In genomic region chr1:36814774-36815173, GRCh38 we compare ENCODE assay signal across 26 cellular contexts.
DNase-seq lines count a peak whose midpoint lies in the region; ATAC-seq, FAIRE-seq and TF ChIP-seq lines count a peak whose summit lies in the region.
"Had no signal": no experiment of that assay in that cellular context is flagged by ENCODE, and none has a peak within 500 bp of the region (broad histone marks: within the 10 kb centered on the region; RNA-seq: fewer than 3 reads in every experiment).

No MANE protein-coding gene starts in this region.

- H3K4me1 ChIP-seq in endothelial cell of umbilical vein (ENCODE audit: control insufficient read depth, extremely low read depth, insufficient read depth, low read length) = no peaks in the 10 kb centered on the region
- H3K4me1 ChIP-seq in neural progenitor cell = no peaks in the 10 kb centered on the region
- H3K4me1 ChIP-seq: A549; BE2C; BLaER1 treated with 17β-estradiol and CSF1 and Interleukin-3, amounts not matched to agents 10 nM and 100 nM had no signal

- TF ChIP-seq CTCF in chondrocyte (IDR thresholded peaks at IDR 0.05) (no peak), endothelial cell of umbilical vein (IDR thresholded peaks at IDR 0.05; ENCODE audit: extremely low read depth in 1 of 2, insufficient read depth in 1 of 2, low read depth in 1 of 2, low read length in 2 of 2) (no peak), neural progenitor cell (IDR thresholded peaks at IDR 0.05) (no peak)

- H3K9me1 ChIP-seq in endothelial cell of umbilical vein (replicated peaks; ENCODE audit: control insufficient read depth, extremely low read depth, insufficient read depth, low read length) = no peaks in the 10 kb centered on the region

- no peak overlapping the region for H3K27ac ChIP-seq in endothelial cell of umbilical vein (ENCODE audit: insufficient read depth, low read depth, low read length)
- no peak overlapping the region for H3K27ac ChIP-seq in neural progenitor cell
- H3K27ac ChIP-seq: A549; BLaER1 treated with 17β-estradiol and CSF1 and Interleukin-3, amounts not matched to agents 10 nM and 100 nM; GM23248 had no signal

- H3K79me2 ChIP-seq in endothelial cell of umbilical vein (ENCODE audit: control insufficient read depth, insufficient read depth, low read length) (no peaks in the 10 kb centered on the region), neural progenitor cell (ENCODE audit: low read depth) (no peaks in the 10 kb centered on the region)

- H3K36me3 Mint-ChIP-seq in chondrocyte (ENCODE audit: low read depth) (no peaks in the 10 kb centered on the region), neural progenitor cell (no peaks in the 10 kb centered on the region), T-cell (no peaks in the 10 kb centered on the region)
- H3K36me3 Mint-ChIP-seq in effector memory CD8-positive, alpha-beta T cell (ENCODE audit: insufficient read depth) = peaks cover 5% of the 10 kb centered on the region
- H3K36me3 Mint-ChIP-seq: CD14-positive monocyte; CD8-positive, alpha-beta memory T cell had no signal

- H3K4me3 ChIP-seq in endothelial cell of umbilical vein (replicated peaks in 1 of 3; ENCODE audit: insufficient read depth in 1 of 3, low read depth in 1 of 3, low read length in 3 of 3) (no peak overlapping the region), neural progenitor cell (no peak overlapping the region)
- H3K4me3 ChIP-seq: A549; BLaER1 treated with 17β-estradiol and CSF1 and Interleukin-3, amounts not matched to agents 10 nM and 100 nM; GM12878; GM23248 had no signal

- H3K27me3 Mint-ChIP-seq in chondrocyte (ENCODE audit: low read depth) = peaks cover 11% of the 10 kb centered on the region
- peaks cover 5% of the 10 kb centered on the region for H3K27me3 Mint-ChIP-seq in neural progenitor cell (ENCODE audit: insufficient read depth, low read depth)
- H3K27me3 Mint-ChIP-seq in T-cell = peaks cover 5 to 17% of the 10 kb centered on the region in 2 donors
- peaks cover 14 to 64% of the 10 kb centered on the region in 2 donors for H3K27me3 Mint-ChIP-seq in effector memory CD8-positive, alpha-beta T cell

- dilution Hi-C loops in endothelial cell of umbilical vein (cut with MboI; ENCODE audit: extremely low pct_ligation_motif_present, low sequenced_read_pairs) = no loop called here

- TF ChIP-seq POLR2A in endothelial cell of umbilical vein (IDR thresholded peaks at IDR 0.05; ENCODE audit: low read depth, low read length) = no peak

- POLR2A ChIA-PET in endothelial cell of umbilical vein (lab: Charles Lee) = no interaction called here
- POLR2A ChIA-PET in T-cell (lab: Charles Lee) = no interaction called here

- no peak overlapping the region for H2AFZ ChIP-seq in endothelial cell of umbilical vein (ENCODE audit: low read depth, low read length)
- H2AFZ ChIP-seq in neural progenitor cell (replicated peaks) = no peak overlapping the region
- H2AFZ ChIP-seq: GM23248 had no signal

- H4K20me1 ChIP-seq in endothelial cell of umbilical vein (replicated peaks; ENCODE audit: control insufficient read depth, extremely low read depth, insufficient read depth, low read length) = no peaks in the 10 kb centered on the region
- no peaks in the 10 kb centered on the region for H4K20me1 ChIP-seq in neural progenitor cell (ENCODE audit: low read depth)
- H4K20me1 ChIP-seq: BLaER1 treated with 17β-estradiol and CSF1 and Interleukin-3, amounts not matched to agents 10 nM and 100 nM had no signal

- peak; percentile 17 for DNase-seq in chondrocyte (ENCODE audit: low spot score)
- DNase-seq in endothelial cell of umbilical vein (ENCODE audit: low read depth, low spot score) = no peak
- DNase-seq in neural progenitor cell (ENCODE audit: low spot score) = no peak
- DNase-seq in urothelium cell line (ENCODE audit: low spot score) = no peak
- no peak for DNase-seq in NK-92 (lab: John Stamatoyannopoulos, UW; ENCODE audit: unreplicated experiment)
- DNase-seq in T-cell = no peak
- no peak for DNase-seq in effector memory CD8-positive, alpha-beta T cell
- DNase-seq: 8988T; ACHN; AML-193; BE2C; CD4-positive, alpha-beta T cell; CD8-positive, alpha-beta memory T cell; DMS 273 treated with DMSO at 0.1 percent for 48 hours; DMS79; EL; GDM1; GM23248; H9 had no signal

- no peak overlapping the region for H3K4me2 ChIP-seq in endothelial cell of umbilical vein (ENCODE audit: insufficient read depth, low read length)
- no peak overlapping the region for H3K4me2 ChIP-seq in neural progenitor cell
- H3K4me2 ChIP-seq: A549; BLaER1 treated with 17β-estradiol and CSF1 and Interleukin-3, amounts not matched to agents 10 nM and 100 nM had no signal

- BruUV-seq in endothelial cell of umbilical vein (replicated peaks; lab: Mats Ljungman, UMichigan) = no TSS peak

- H3K4me3 Mint-ChIP-seq in chondrocyte (ENCODE audit: unreplicated experiment) (no peak overlapping the region), neural progenitor cell (peak overlapping the region; percentile 51), T-cell (no peak overlapping the region)
- H3K4me3 Mint-ChIP-seq in effector memory CD8-positive, alpha-beta T cell = no peak overlapping the region
- H3K4me3 Mint-ChIP-seq: CD14-positive monocyte; CD4-positive, alpha-beta T cell; H9 had no signal

- H3K27ac Mint-ChIP-seq in chondrocyte (ENCODE audit: unreplicated experiment) (no peak overlapping the region), neural progenitor cell (no peak overlapping the region), T-cell (no peak overlapping the region)
- no peak overlapping the region for H3K27ac Mint-ChIP-seq in effector memory CD8-positive, alpha-beta T cell
- H3K27ac Mint-ChIP-seq: CD14-positive monocyte; CD4-positive, alpha-beta T cell; CD8-positive, alpha-beta memory T cell; H9 had no signal

- H3K9me3 Mint-ChIP-seq in chondrocyte (ENCODE audit: low read depth) (no peaks in the 10 kb centered on the region), neural progenitor cell (no peaks in the 10 kb centered on the region), T-cell (no peaks in the 10 kb centered on the region)
- no peaks in the 10 kb centered on the region for H3K9me3 Mint-ChIP-seq in effector memory CD8-positive, alpha-beta T cell
- H3K9me3 Mint-ChIP-seq: CD14-positive monocyte; CD4-positive, alpha-beta T cell; CD8-positive, alpha-beta memory T cell; H9 had no signal

- intact Hi-C loops in endothelial cell of umbilical vein (cut with micrococcal nuclease) = no loop called here

- no peaks in the 10 kb centered on the region for H3K4me1 Mint-ChIP-seq in chondrocyte (ENCODE audit: low read depth)
- H3K4me1 Mint-ChIP-seq in neural progenitor cell = peaks cover 17% of the 10 kb centered on the region
- H3K4me1 Mint-ChIP-seq in T-cell = no peaks in the 10 kb centered on the region
- H3K4me1 Mint-ChIP-seq in effector memory CD8-positive, alpha-beta T cell (ENCODE audit: low read depth in 2 of 2) = no peaks in the 10 kb centered on the region
- H3K4me1 Mint-ChIP-seq: CD14-positive monocyte; CD8-positive, alpha-beta memory T cell had no signal

- no peaks in the 10 kb centered on the region for H3K36me3 ChIP-seq in endothelial cell of umbilical vein (ENCODE audit: control insufficient read depth in 2 of 2, extremely low read depth in 1 of 2, insufficient read depth in 2 of 2, low read length in 2 of 2)
- H3K36me3 ChIP-seq in neural progenitor cell = no peaks in the 10 kb centered on the region
- H3K36me3 ChIP-seq: BE2C; BLaER1 treated with 17β-estradiol and CSF1 and Interleukin-3, amounts not matched to agents 10 nM and 100 nM had no signal

- no peak overlapping the region for H3K9ac ChIP-seq in endothelial cell of umbilical vein (replicated peaks; ENCODE audit: extremely low read depth, insufficient read depth, low read length)
- no peak overlapping the region for H3K9ac ChIP-seq in neural progenitor cell
- H3K9ac ChIP-seq: BLaER1 treated with 17β-estradiol and CSF1 and Interleukin-3, amounts not matched to agents 10 nM and 100 nM; GM23248 had no signal

- FAIRE-seq in endothelial cell of umbilical vein (lab: Jason Lieb, UNC) = no peak
- peak; percentile 68 for FAIRE-seq in urothelium cell line (lab: Jason Lieb, UNC)
- FAIRE-seq: A549, D721Med, GM12878, GM19239 had no signal

- ATAC-seq in T-cell (replicated peaks in 1 of 4) = no peak
- no peak for ATAC-seq in effector memory CD8-positive, alpha-beta T cell (replicated peaks)
- ATAC-seq: A549, GM12878, HCT116 had no signal

- H3F3A ChIP-seq in neural progenitor cell (ENCODE audit: low read depth) = no peaks in the 10 kb centered on the region

- H3K27me3 ChIP-seq in endothelial cell of umbilical vein (ENCODE audit: control insufficient read depth in 2 of 2, insufficient read depth in 2 of 2, low read length in 2 of 2) = no peaks in the 10 kb centered on the region
- H3K27me3 ChIP-seq in neural progenitor cell = no peaks in the 10 kb centered on the region
- H3K27me3 ChIP-seq: BE2C; BLaER1 treated with 17β-estradiol and CSF1 and Interleukin-3, amounts not matched to agents 10 nM and 100 nM had no signal

- H3K9me3 ChIP-seq in endothelial cell of umbilical vein (replicated peaks; ENCODE audit: control insufficient read depth, insufficient read depth, low read length) = no peaks in the 10 kb centered on the region
- H3K9me3 ChIP-seq in neural progenitor cell (ENCODE audit: low read depth) = no peaks in the 10 kb centered on the region
- H3K9me3 ChIP-seq: A549; BE2C; BLaER1 treated with 17β-estradiol and CSF1 and Interleukin-3, amounts not matched to agents 10 nM and 100 nM had no signal

- CTCF ChIA-PET in endothelial cell of umbilical vein (lab: Charles Lee) = no interaction called here
- CTCF ChIA-PET in T-cell (lab: Charles Lee) = no interaction called here

TF ChIP-seq in endothelial cell of umbilical vein, 7 proteins besides CTCF, POLR2A, EP300 and RAD21:
- TF ChIP-seq JUN (IDR thresholded peaks at IDR 0.05; ENCODE audit: borderline replicate concordance, insufficient read depth, insufficient read length, low read depth) (no peak), EZH2 (IDR thresholded peaks at IDR 0.05; ENCODE audit: borderline replicate concordance, low read depth, low read length, severe bottlenecking) (no peak), POLR2AphosphoS5 (IDR thresholded peaks at IDR 0.05; ENCODE audit: insufficient read depth, low read depth, low read length) (no peak), GATA2 (IDR thresholded peaks at IDR 0.05; ENCODE audit: insufficient read depth, insufficient read length, low read depth, low read length) (no peak), MYC (IDR thresholded peaks at IDR 0.05; ENCODE audit: low read depth, low read length) (no peak), FOS (IDR thresholded peaks at IDR 0.05; ENCODE audit: borderline replicate concordance, insufficient read depth, low read length) (no peak)
- TF ChIP-seq, protein P1, sequence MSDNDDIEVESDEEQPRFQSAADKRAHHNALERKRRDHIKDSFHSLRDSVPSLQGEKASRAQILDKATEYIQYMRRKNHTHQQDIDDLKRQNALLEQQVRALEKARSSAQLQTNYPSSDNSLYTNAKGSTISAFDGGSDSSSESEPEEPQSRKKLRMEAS (IDR thresholded peaks at IDR 0.05; ENCODE audit: insufficient read depth, insufficient read length) = peak; percentile 37
